Comparison of ENCODE assay signal across 8 cellular contexts in the genomic region with DNA sequence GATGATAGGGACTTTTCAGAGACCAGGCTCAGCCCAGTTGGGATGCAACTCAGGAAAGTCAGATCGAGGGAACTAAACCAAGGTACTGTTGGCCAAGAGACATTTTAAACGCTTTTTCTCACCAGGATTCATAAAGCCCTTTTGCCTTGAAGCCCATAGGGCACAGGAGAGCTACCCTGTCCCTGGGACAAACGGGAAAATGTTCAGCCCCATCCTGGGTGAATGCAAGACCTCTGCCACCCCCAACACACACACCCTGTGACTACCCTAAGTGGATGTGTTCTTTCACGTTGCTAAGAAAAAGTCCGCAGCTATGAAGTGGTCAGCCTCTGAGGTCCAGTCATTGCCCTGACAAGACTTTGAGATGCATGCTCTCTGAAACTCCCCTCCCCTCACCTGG. TPM values are rescaled to one million over a fixed set of nuclear protein-coding genes. Genes with fewer than 3 reads are reported as not detected.
DNase-seq lines count a peak whose midpoint lies in the region; ATAC-seq and TF ChIP-seq lines count a peak whose summit lies in the region.

No MANE protein-coding gene starts in this region.

- H3K27me3 ChIP-seq in CD8-positive, alpha-beta T cell (ENCODE audit: insufficient read depth, low read length) = no peaks in the 10 kb centered on the region
- H3K27me3 ChIP-seq in fibroblast of lung (ENCODE audit: control insufficient read depth, insufficient read depth, low read length) (no peaks in the 10 kb centered on the region), sigmoid colon (no peaks in the 10 kb centered on the region)

- no peaks in the 10 kb centered on the region for H4K20me1 ChIP-seq in fibroblast of lung (ENCODE audit: control insufficient read depth, extremely low read depth, insufficient read depth, low read length)

- peaks cover 99% of the 10 kb centered on the region for H3K4me1 Mint-ChIP-seq in CD8-positive, alpha-beta T cell (ENCODE audit: low read depth)

- peak overlapping the region; percentile 75 for H3K4me3 Mint-ChIP-seq in CD8-positive, alpha-beta T cell

- H3K9me3 ChIP-seq in CD8-positive, alpha-beta T cell (ENCODE audit: low read length) = no peaks in the 10 kb centered on the region
- H3K9me3 ChIP-seq in SK-N-MC (ENCODE audit: low read depth, low read length) = no peaks in the 10 kb centered on the region
- no peaks in the 10 kb centered on the region for H3K9me3 ChIP-seq in fibroblast of lung (ENCODE audit: control insufficient read depth, insufficient read depth, low read depth, low read length)
- H3K9me3 ChIP-seq in sigmoid colon = no peaks in the 10 kb centered on the region

- H3K36me3 Mint-ChIP-seq in CD8-positive, alpha-beta T cell = peaks cover 49% of the 10 kb centered on the region

- H3K9ac ChIP-seq in SK-N-MC (ENCODE audit: insufficient read length) (no peak overlapping the region), fibroblast of lung (ENCODE audit: insufficient read depth, low read length) (no peak overlapping the region)

- no peak for TF ChIP-seq POLR2A in sigmoid colon (IDR thresholded peaks at IDR 0.05)

- H3K9me3 Mint-ChIP-seq in CD8-positive, alpha-beta T cell = no peaks in the 10 kb centered on the region

- WGBS in sigmoid colon, 2 donors = 77 to 81% methylated on average over 5 of the region's 5 CpGs

- no peak for ATAC-seq in CD8-positive, alpha-beta T cell
- ATAC-seq in GM18519 (IDR thresholded peaks at IDR 0.05; ENCODE audit: low FRiP score, unreplicated experiment) = no peak
- ATAC-seq in HG03342 (IDR thresholded peaks at IDR 0.05; ENCODE audit: unreplicated experiment) = no peak

- TF ChIP-seq CTCF in CD8-positive, alpha-beta T cell (IDR thresholded peaks at IDR 0.05) = no peak
- TF ChIP-seq CTCF in fibroblast of lung (conservative IDR thresholded peaks at IDR 0.05 in 1 of 2, IDR thresholded peaks at IDR 0.05 in 1 of 2; ENCODE audit: low read depth in 1 of 2, low read length in 2 of 2) = no peak
- no peak for TF ChIP-seq CTCF in sigmoid colon (IDR thresholded peaks at IDR 0.05)

- CTCF ChIA-PET in CD8-positive, alpha-beta T cell (lab: Charles Lee) = interaction anchor here (1.1 to 9.7 kb wide), 4 partner anchors 13 to 45 kb away, joined by 3 to 92 read pairs (median 11); no protein-coding TSS in a partner anchor

- intact Hi-C loops in CD8-positive, alpha-beta T cell (cut with DNase I, micrococcal nuclease) = loop anchor here (1.0 kb wide), 2 partner anchors 8 to 10 kb away; no protein-coding TSS in a partner anchor
- intact Hi-C loops in sigmoid colon (cut with DNase I) = no loop called here

- H3K4me1 ChIP-seq in CD8-positive, alpha-beta T cell (ENCODE audit: insufficient read depth, low read length) = peaks cover 100% of the 10 kb centered on the region
- H3K4me1 ChIP-seq in fibroblast of lung (ENCODE audit: control insufficient read depth, extremely low read depth, insufficient read depth, low read length) (peaks cover 31% of the 10 kb centered on the region), sigmoid colon (peaks cover 0 to 100% (median 77%) of the 10 kb centered on the region in 4 donors)

- H3K79me2 ChIP-seq in fibroblast of lung (ENCODE audit: control insufficient read depth, insufficient read depth, low read length) = no peaks in the 10 kb centered on the region

- no peak for TF ChIP-seq EP300 in sigmoid colon (IDR thresholded peaks at IDR 0.05)

- no peak for DNase-seq in CD8-positive, alpha-beta T cell
- DNase-seq in SK-N-MC (ENCODE audit: low read depth, low spot score) (no peak), fibroblast of lung (ENCODE audit: low read depth in 2 of 2) (no peak), sigmoid colon (peak; percentile 61), COR-L47 (lab: John Stamatoyannopoulos, UW) (no peak), iPS-NIHi7 (ENCODE audit: extremely low spot score) (no peak)

- peak overlapping the region; percentile 89 for H3K4me2 ChIP-seq in fibroblast of lung (ENCODE audit: extremely low read depth, insufficient read depth, low read length)

- peak overlapping the region; percentile 26 for H3K4me3 ChIP-seq in CD8-positive, alpha-beta T cell (ENCODE audit: low read depth, low read length)
- peak overlapping the region; percentile 70 for H3K4me3 ChIP-seq in SK-N-MC
- peak overlapping the region in 2 of 4 experiments; percentile 31 to 51 for H3K4me3 ChIP-seq in fibroblast of lung (replicated peaks in 1 of 4; ENCODE audit: control extremely low read depth in 1 of 4, insufficient read depth in 1 of 4, low read depth in 3 of 4, low read length in 4 of 4)
- peak overlapping the region in 3 of 4 donors; percentile 40 to 46 (median 45) for H3K4me3 ChIP-seq in sigmoid colon

- peak overlapping the region; percentile 99 for H3K27ac Mint-ChIP-seq in CD8-positive, alpha-beta T cell

- H3K36me3 ChIP-seq in CD8-positive, alpha-beta T cell (ENCODE audit: insufficient read depth, low read length) = peaks cover 4% of the 10 kb centered on the region
- no peaks in the 10 kb centered on the region for H3K36me3 ChIP-seq in SK-N-MC (ENCODE audit: insufficient read depth, low read length)
- no peaks in the 10 kb centered on the region for H3K36me3 ChIP-seq in fibroblast of lung (ENCODE audit: control insufficient read depth, insufficient read depth, low read length)
- H3K36me3 ChIP-seq in sigmoid colon = no peaks in the 10 kb centered on the region

- H2AFZ ChIP-seq in fibroblast of lung (ENCODE audit: low read length) = no peak overlapping the region

- peak overlapping the region; percentile 69 for H3K27ac ChIP-seq in CD8-positive, alpha-beta T cell (ENCODE audit: low read depth, low read length)
- peak overlapping the region; percentile 57 for H3K27ac ChIP-seq in SK-N-MC
- peak overlapping the region; percentile 84 for H3K27ac ChIP-seq in fibroblast of lung (ENCODE audit: insufficient read depth, low read length)
- H3K27ac ChIP-seq in sigmoid colon = peak overlapping the region in 1 of 4 donors; percentile 90

- H3K27me3 Mint-ChIP-seq in CD8-positive, alpha-beta T cell (ENCODE audit: low read depth) = no peaks in the 10 kb centered on the region

- POLR2A ChIA-PET in CD8-positive, alpha-beta T cell (lab: Charles Lee) = interaction anchor here (1.0 to 3.4 kb wide), 5 partner anchors 27 to 46 kb away, joined by 3 to 10 read pairs (median 3); no protein-coding TSS in a partner anchor

RNA-seq across cellular contexts. Expression of a gene that starts 58.4 kb away (rescaled TPM):
- total RNA-seq in CD8-positive, alpha-beta T cell = 100 to 1,000 TPM; 504 to 516 TPM
- total RNA-seq in fibroblast of lung (15.9 and 32.4 TPM in 2 replicates), sigmoid colon (10 to 100 TPM; 52.4 to 80.9 (median 61.7) TPM)
- polyA plus RNA-seq in fibroblast of lung (10.2 and 14.5 TPM in 2 replicates), sigmoid colon (10 to 100 TPM in 1 of 3 donors, 1 to 10 TPM in 2; 1.4 to 20.4 (median 4.2) TPM)
- polyA plus RNA-seq in fibroblast of lung (2012) = 15.8 and 20.6 TPM in 2 replicates
- polyA minus RNA-seq in fibroblast of lung (ENCODE audit: low replicate concordance) = 35.5 and 60.4 TPM in 2 replicates

Comparison
In these comparisons a context has a peak if more than half of its experiments do, and no peak if none do; other contexts are left out.
1. RNA of a gene that starts 58.4 kb away (total RNA-seq): 504 to 516 TPM in CD8-positive, alpha-beta T cell; 52.4 to 80.9 TPM in sigmoid colon and 15.9 to 32.4 TPM in fibroblast of lung; every median in the first group is over 4 times any median in the second.